Comparison of ENCODE assay signal across 8 cellular contexts in the genomic region with DNA sequence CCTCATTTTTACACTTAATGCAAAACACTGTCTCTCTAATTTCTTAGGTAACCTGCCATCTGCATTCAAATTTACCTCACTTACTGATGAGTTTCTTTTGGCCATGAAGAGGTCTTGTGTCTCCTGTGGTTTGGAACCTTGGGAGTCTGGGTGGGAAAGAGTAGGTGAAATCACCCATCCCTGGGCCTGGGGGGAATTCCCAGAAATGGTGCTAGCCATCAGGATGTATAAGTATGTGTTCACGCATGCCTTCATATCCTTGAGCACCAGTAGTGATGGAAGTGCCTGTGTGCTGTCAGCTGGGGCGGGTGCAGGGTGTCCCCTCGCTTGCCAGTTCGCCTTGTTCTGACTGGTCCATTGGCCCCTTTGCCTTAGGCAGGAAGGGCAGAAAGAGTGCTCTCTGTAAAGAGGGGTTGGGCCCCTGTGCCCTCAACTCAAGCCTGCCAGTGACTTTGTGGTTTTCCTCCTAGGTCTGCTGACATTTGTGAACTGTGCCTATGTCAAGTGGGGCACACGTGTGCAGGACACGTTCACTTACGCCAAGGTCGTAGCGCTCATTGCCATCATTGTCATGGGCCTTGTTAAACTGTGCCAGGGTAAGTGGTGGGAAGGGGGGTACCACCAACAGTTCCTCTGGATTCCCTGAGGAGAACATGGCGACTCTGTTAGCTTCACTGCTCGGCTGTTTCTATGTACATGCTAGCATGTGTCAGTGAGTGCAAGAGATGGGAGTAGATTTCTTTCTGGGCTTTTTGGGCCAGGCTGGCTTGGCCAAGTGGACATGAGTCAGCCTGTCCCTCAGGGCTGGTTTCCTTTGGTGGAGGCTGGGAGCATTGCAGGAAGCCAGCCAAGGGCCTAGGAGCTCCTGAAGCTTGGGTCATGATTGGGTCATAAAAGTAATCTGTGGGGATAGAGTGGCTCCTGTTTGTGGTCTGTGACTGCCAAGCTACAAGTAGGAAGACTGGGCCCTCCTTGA. TPM values are rescaled to one million over a fixed set of nuclear protein-coding genes. Genes with fewer than 3 reads are reported as not detected.
DNase-seq lines count a peak whose midpoint lies in the region; ATAC-seq and TF ChIP-seq lines count a peak whose summit lies in the region.
"Had no signal": no experiment of that assay in that cellular context is flagged by ENCODE, and none has a peak within 500 bp of the region (broad histone marks: within the 10 kb centered on the region; RNA-seq: fewer than 3 reads in every experiment).

No MANE protein-coding gene starts in this region.

- no peak for TF ChIP-seq CTCF in suprapubic skin (IDR thresholded peaks at IDR 0.05)
- no peak for TF ChIP-seq CTCF in mesothelial cell of epicardium (IDR thresholded peaks at IDR 0.05; ENCODE audit: unreplicated experiment)

- no peak for TF ChIP-seq EP300 in suprapubic skin (IDR thresholded peaks at IDR 0.05)

- no peaks in the 10 kb centered on the region for H3K9me3 ChIP-seq in suprapubic skin

- H3K27ac Mint-ChIP-seq in IgD-negative memory B cell, result peak overlapping the region; percentile 77 to 93 (median 77)
- H3K27ac Mint-ChIP-seq in activated T-cell treated with anti-CD3 and anti-CD28 coated beads, Interleukin-2, amount 50 U/mL, for 72 hours, result peak overlapping the region; percentile 89
- H3K27ac Mint-ChIP-seq in mesothelial cell of epicardium, result no peak overlapping the region

- H3K9me3 Mint-ChIP-seq in IgD-negative memory B cell (no peaks in the 10 kb centered on the region), mesothelial cell of epicardium (no peaks in the 10 kb centered on the region)
- no peaks in the 10 kb centered on the region for H3K9me3 Mint-ChIP-seq in activated T-cell treated with anti-CD3 and anti-CD28 coated beads, Interleukin-2, amount 50 U/mL, for 72 hours

- H3K4me3 ChIP-seq in suprapubic skin, result no peak overlapping the region

- intact Hi-C loops in Right ventricle myocardium superior (cut with DNase I), result no loop called here

- H3K4me3 Mint-ChIP-seq in IgD-negative memory B cell (peak overlapping the region; percentile 21 to 86 (median 60)), mesothelial cell of epicardium (no peak overlapping the region)
- peak overlapping the region; percentile 53 to 79 for H3K4me3 Mint-ChIP-seq in activated T-cell treated with anti-CD3 and anti-CD28 coated beads, Interleukin-2, amount 50 U/mL, for 72 hours

- TF ChIP-seq POLR2A in suprapubic skin (IDR thresholded peaks at IDR 0.05), result no peak

- H3K36me3 Mint-ChIP-seq in IgD-negative memory B cell (peaks cover 2% of the 10 kb centered on the region), mesothelial cell of epicardium (peaks cover 23% of the 10 kb centered on the region)
- H3K36me3 Mint-ChIP-seq in activated T-cell treated with anti-CD3 and anti-CD28 coated beads, Interleukin-2, amount 50 U/mL, for 72 hours (ENCODE audit: insufficient read depth in 2 of 2), result peaks cover 10 to 37% of the 10 kb centered on the region in 2 donors

- H3K4me1 ChIP-seq in suprapubic skin, result peaks cover 79% of the 10 kb centered on the region

- H3K27ac ChIP-seq in suprapubic skin, result peak overlapping the region; percentile 79

- H3K36me3 ChIP-seq in suprapubic skin, result peaks cover 31% of the 10 kb centered on the region

- peaks cover 50 to 73% (median 70%) of the 10 kb centered on the region in 3 donors for H3K4me1 Mint-ChIP-seq in IgD-negative memory B cell
- peaks cover 98% of the 10 kb centered on the region for H3K4me1 Mint-ChIP-seq in activated T-cell treated with anti-CD3 and anti-CD28 coated beads, Interleukin-2, amount 50 U/mL, for 72 hours (ENCODE audit: low read depth)
- peaks cover 10% of the 10 kb centered on the region for H3K4me1 Mint-ChIP-seq in mesothelial cell of epicardium

- no peaks in the 10 kb centered on the region for H3K27me3 ChIP-seq in suprapubic skin

- H3K27me3 Mint-ChIP-seq in IgD-negative memory B cell, result peaks cover 1% of the 10 kb centered on the region
- H3K27me3 Mint-ChIP-seq in activated T-cell treated with anti-CD3 and anti-CD28 coated beads, Interleukin-2, amount 50 U/mL, for 72 hours (ENCODE audit: low read depth), result no peaks in the 10 kb centered on the region
- H3K27me3 Mint-ChIP-seq in mesothelial cell of epicardium (ENCODE audit: low read depth), result no peaks in the 10 kb centered on the region

- peak; percentile 40 to 52 for ATAC-seq in activated T-cell treated with anti-CD3 and anti-CD28 coated beads, Interleukin-2, amount 50 U/mL, for 72 hours (replicated peaks in 1 of 2)
- ATAC-seq in Right ventricle myocardium superior (ENCODE audit: poor library complexity), result peak; percentile 73

- 67% methylated on average over 8 of the region's 11 CpGs for WGBS in suprapubic skin

- DNase-seq in activated T-cell treated with anti-CD3 and anti-CD28 coated beads, Interleukin-2, amount 50 U/mL, for 72 hours, result peak; percentile 49 to 50
- peak; percentile 89 for DNase-seq in Right ventricle myocardium superior
- DNase-seq in suprapubic skin (ENCODE audit: low spot score in 2 of 2), result peak; percentile 86 to 88
- DNase-seq in mesothelial cell of epicardium (ENCODE audit: low spot score in 2 of 2, unreplicated experiment in 2 of 2), result no peak
- no peak for DNase-seq in NCI-H345 (lab: John Stamatoyannopoulos, UW)
- DNase-seq in NCI-H2171 (lab: John Stamatoyannopoulos, UW), result no peak

RNA-seq across cellular contexts. Expression of a gene that starts 23.2 kb away (rescaled TPM):
- polyA plus RNA-seq in IgD-negative memory B cell, result 28.2 TPM
- total RNA-seq in activated T-cell treated with anti-CD3 and anti-CD28 coated beads, Interleukin-2, amount 50 U/mL, for 72 hours, result 10 to 100 TPM; 21.9 to 25.8 TPM
- total RNA-seq in Right ventricle myocardium superior (11.2 TPM), suprapubic skin (10 to 100 TPM in 2 of 4 donors, 1 to 10 TPM in 2; 8.8 to 18.1 (median 10.1) TPM), mesothelial cell of epicardium (20.4 to 23.3 TPM (median 22.7 TPM) in 3 replicates)

RNA-seq across cellular contexts. Expression of a gene that starts 23.2 kb away (rescaled TPM):
- polyA plus RNA-seq in IgD-negative memory B cell, result 13.8 TPM
- 100 to 1,000 TPM in 1 of 2 donors, 10 to 100 TPM in 1; 99.8 to 131 TPM for total RNA-seq in activated T-cell treated with anti-CD3 and anti-CD28 coated beads, Interleukin-2, amount 50 U/mL, for 72 hours
- 38.7 TPM for total RNA-seq in Right ventricle myocardium superior
- 100 to 1,000 TPM in 1 of 4 donors, 10 to 100 TPM in 3; 31.5 to 167 (median 49.0) TPM for total RNA-seq in suprapubic skin
- total RNA-seq in mesothelial cell of epicardium, result 66.0 to 73.2 TPM (median 70.4 TPM) in 3 replicates

RNA-seq across cellular contexts. Expression of a gene that starts 23.3 kb away (rescaled TPM):
- polyA plus RNA-seq in IgD-negative memory B cell, result 22.8 TPM
- total RNA-seq in activated T-cell treated with anti-CD3 and anti-CD28 coated beads, Interleukin-2, amount 50 U/mL, for 72 hours, result 10 to 100 TPM; 71.2 to 75.9 TPM
- total RNA-seq in Right ventricle myocardium superior (28.1 TPM), suprapubic skin (100 to 1,000 TPM in 1 of 4 donors, 10 to 100 TPM in 3; 38.8 to 101 (median 69.9) TPM), mesothelial cell of epicardium (69.7 to 77.9 TPM (median 71.8 TPM) in 3 replicates)

RNA-seq across cellular contexts. Expression of a gene that starts 42.4 kb away (rescaled TPM):
- 8.2 TPM for polyA plus RNA-seq in IgD-negative memory B cell
- 1 to 10 TPM; 6.1 to 7.6 TPM for total RNA-seq in activated T-cell treated with anti-CD3 and anti-CD28 coated beads, Interleukin-2, amount 50 U/mL, for 72 hours
- total RNA-seq in Right ventricle myocardium superior (38.1 TPM), suprapubic skin (10 to 100 TPM; 11.2 to 26.6 (median 23.6) TPM), mesothelial cell of epicardium (19.4 to 19.9 TPM (median 19.8 TPM) in 3 replicates)

RNA-seq across cellular contexts. Expression of a gene that starts 51.6 kb away (rescaled TPM):
- polyA plus RNA-seq in IgD-negative memory B cell, result 0.48 TPM
- total RNA-seq in activated T-cell treated with anti-CD3 and anti-CD28 coated beads, Interleukin-2, amount 50 U/mL, for 72 hours, result under 1 TPM; 0.31 to 0.63 TPM
- total RNA-seq in Right ventricle myocardium superior (0.73 TPM), suprapubic skin (100 to 1,000 TPM in 2 of 4 donors, 10 to 100 TPM in 2; 77.0 to 133 (median 99.7) TPM), mesothelial cell of epicardium (32.4 to 34.7 TPM (median 33.6 TPM) in 3 replicates)
- total RNA-seq: temporal lobe had no signal

Comparison
In these comparisons a context has a peak if more than half of its experiments do, and no peak if none do; other contexts are left out.
1. DNase-seq: peak in activated T-cell treated with anti-CD3 and anti-CD28 coated beads, Interleukin-2, amount 50 U/mL, for 72 hours (2 of 2), Right ventricle myocardium superior (single experiment) and suprapubic skin (2 of 2); none in mesothelial cell of epicardium (0 of 2), NCI-H345 (single experiment) and NCI-H2171 (single experiment).